29 cellular contexts compared by ENCODE assay signal in the genomic region with DNA sequence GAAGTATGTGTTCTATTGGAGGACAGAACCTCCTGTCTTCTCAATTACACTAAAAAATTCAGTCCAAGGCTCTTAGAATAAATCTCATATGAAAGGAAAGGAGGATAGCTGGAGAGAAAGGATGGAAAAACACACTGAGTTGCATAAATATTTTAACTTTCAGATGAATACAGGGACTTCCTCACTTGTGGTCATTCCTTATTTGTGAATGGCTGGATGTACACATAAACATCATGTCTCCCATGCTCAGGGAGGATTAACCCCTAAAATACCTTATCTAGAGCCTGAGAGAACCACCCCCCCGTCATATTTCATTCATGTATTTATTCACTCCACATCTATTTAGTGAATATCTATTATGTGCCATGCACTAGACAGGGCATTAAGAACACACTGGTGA.
DNase-seq lines count a peak whose midpoint lies in the region; ATAC-seq and TF ChIP-seq lines count a peak whose summit lies in the region.
"Had no signal": no experiment of that assay in that cellular context is flagged by ENCODE, and none has a peak within 500 bp of the region (broad histone marks: within the 10 kb centered on the region; RNA-seq: fewer than 3 reads in every experiment).

No MANE protein-coding gene starts in this region.

- no peak overlapping the region for H3K9ac ChIP-seq in smooth muscle cell (ENCODE audit: low read depth)
- H3K9ac ChIP-seq: BLaER1 had no signal

- H3F3A ChIP-seq in smooth muscle cell (ENCODE audit: low read depth): peaks cover 25% of the 10 kb centered on the region

- no peaks in the 10 kb centered on the region for H3K79me2 ChIP-seq in smooth muscle cell (ENCODE audit: low read depth)
- H3K79me2 ChIP-seq: hepatocyte had no signal

- no peaks in the 10 kb centered on the region for H3K36me3 Mint-ChIP-seq in HFFc6 (ENCODE audit: low read depth)
- H3K36me3 Mint-ChIP-seq: mesothelial cell of epicardium had no signal

- no peaks in the 10 kb centered on the region for H4K20me1 ChIP-seq in smooth muscle cell (ENCODE audit: low read depth)
- H4K20me1 ChIP-seq: BLaER1 had no signal

- H3K36me3 ChIP-seq in body of pancreas (replicated peaks in 1 of 2; ENCODE audit: insufficient read depth in 1 of 2, low read depth in 2 of 2) (no peaks in the 10 kb centered on the region), muscle layer of duodenum (ENCODE audit: control insufficient read depth in 1 of 2, insufficient read depth in 2 of 2, low read length in 2 of 2) (no peaks in the 10 kb centered on the region), smooth muscle cell (ENCODE audit: low read depth) (no peaks in the 10 kb centered on the region), mucosa of descending colon (ENCODE audit: low read depth) (no peaks in the 10 kb centered on the region)
- H3K36me3 ChIP-seq: BLaER1, left lung, prostate gland had no signal

- peaks cover 4% of the 10 kb centered on the region; the same call in 1 of the 2 replicates for H3K27me3 Mint-ChIP-seq in HFFc6 (ENCODE audit: insufficient read depth)
- H3K27me3 Mint-ChIP-seq: central memory CD8-positive, alpha-beta T cell had no signal

- ATAC-seq in body of pancreas (no peak), mucosa of descending colon (no peak), HG02970 (IDR thresholded peaks at IDR 0.05; ENCODE audit: low FRiP score, unreplicated experiment) (no peak)
- ATAC-seq: activated CD4-positive, alpha-beta T cell treated with anti-CD3 and anti-CD28 coated beads for 36 hours; left lung had no signal

- no peak overlapping the region for H3K4me3 Mint-ChIP-seq in HFFc6
- H3K4me3 Mint-ChIP-seq: activated CD4-positive, alpha-beta T cell treated with anti-CD3 and anti-CD28 coated beads for 36 hours; central memory CD8-positive, alpha-beta T cell; mesothelial cell of epicardium; nephron progenitor cell had no signal

- DNase-seq in HFFc6 (no peak), body of pancreas (no peak), smooth muscle cell (lab: John Stamatoyannopoulos, UW; ENCODE audit: unreplicated experiment) (no peak), mucosa of descending colon (no peak), LoVo (ENCODE audit: low spot score) (no peak)
- no peak for DNase-seq in activated CD4-positive, alpha-beta T cell treated with anti-CD3 and anti-CD28 coated beads for 48 hours
- DNase-seq: ACHN; activated CD4-positive, alpha-beta T cell treated with anti-CD3 and anti-CD28 coated beads for 36 hours; activated naive CD4-positive, alpha-beta T cell; activated T-cell treated with anti-CD3 and anti-CD28 coated beads, Interleukin-2, amount 50 U/mL, for 48 hours; amygdala; COR-L47; DMS79; Karpas-422; left lung; NCI-H1048; NCI-H1694 treated with DMSO at 0.1 percent for 48 hours; NCI-H526 treated with DMSO at 0.1 percent for 48 hours; nephron progenitor cell; stimulated activated CD4-positive, alpha-beta T cell treated with anti-CD3 and anti-CD28 coated beads, Interleukin-2, amount 100 ng/mL, for 24 hours; T-helper 2 cell had no signal

- no peak overlapping the region for H2AFZ ChIP-seq in smooth muscle cell (ENCODE audit: low read depth)
- H2AFZ ChIP-seq: hepatocyte had no signal

- no peak overlapping the region for H3K4me2 ChIP-seq in smooth muscle cell
- H3K4me2 ChIP-seq: BLaER1, hepatocyte had no signal

- WGBS in body of pancreas, 2 donors: 50 to 60% methylated on average over 1 of the region's 1 CpG
- WGBS in smooth muscle cell (ENCODE audit: low lambda C conversion rate): 93% methylated on average over 1 of the region's 1 CpG

- H3K9me3 ChIP-seq in body of pancreas (no peaks in the 10 kb centered on the region), muscle layer of duodenum (ENCODE audit: control insufficient read depth in 1 of 2, low read length in 2 of 2) (no peaks in the 10 kb centered on the region), smooth muscle cell (replicated peaks; ENCODE audit: low read depth) (no peaks in the 10 kb centered on the region), mucosa of descending colon (no peaks in the 10 kb centered on the region)
- H3K9me3 ChIP-seq: BLaER1, left lung, prostate gland had no signal

- TF ChIP-seq POLR2A in body of pancreas (IDR thresholded peaks at IDR 0.05): no peak

- H3K27me3 ChIP-seq in body of pancreas: no peaks in the 10 kb centered on the region
- H3K27me3 ChIP-seq in muscle layer of duodenum (ENCODE audit: low read depth, low read length): no peaks in the 10 kb centered on the region
- no peaks in the 10 kb centered on the region for H3K27me3 ChIP-seq in smooth muscle cell (ENCODE audit: low read depth)
- H3K27me3 ChIP-seq: BLaER1, hepatocyte, left lung had no signal

- no peaks in the 10 kb centered on the region for H3K9me3 Mint-ChIP-seq in HFFc6
- H3K9me3 Mint-ChIP-seq: central memory CD8-positive, alpha-beta T cell; mesothelial cell of epicardium; nephron progenitor cell had no signal

- peaks cover 82% of the 10 kb centered on the region for H3K4me1 Mint-ChIP-seq in HFFc6 (ENCODE audit: low read depth)
- H3K4me1 Mint-ChIP-seq: activated CD4-positive, alpha-beta T cell treated with anti-CD3 and anti-CD28 coated beads for 36 hours had no signal

- TF ChIP-seq CTCF in HFFc6 (IDR thresholded peaks at IDR 0.05) (no peak), body of pancreas (IDR thresholded peaks at IDR 0.05) (no peak), smooth muscle cell (IDR thresholded peaks at IDR 0.05; ENCODE audit: borderline replicate concordance, insufficient read depth, poor library complexity, severe bottlenecking) (no peak), mucosa of descending colon (IDR thresholded peaks at IDR 0.05) (no peak)

- no peak overlapping the region for H3K4me3 ChIP-seq in body of pancreas
- H3K4me3 ChIP-seq in muscle layer of duodenum (ENCODE audit: low read depth in 1 of 2, low read length in 2 of 2): no peak overlapping the region
- H3K4me3 ChIP-seq in smooth muscle cell: no peak overlapping the region
- no peak overlapping the region for H3K4me3 ChIP-seq in mucosa of descending colon
- H3K4me3 ChIP-seq: BLaER1, hepatocyte, left lung, prostate gland, skin epidermis had no signal

- H3K4me1 ChIP-seq in body of pancreas (peaks cover 97% of the 10 kb centered on the region), muscle layer of duodenum (ENCODE audit: control insufficient read depth in 1 of 2, insufficient read depth in 2 of 2, low read length in 2 of 2) (peaks cover 19 to 30% of the 10 kb centered on the region in 2 donors), smooth muscle cell (ENCODE audit: low read depth) (peaks cover 47% of the 10 kb centered on the region), mucosa of descending colon (ENCODE audit: low read depth) (peaks cover 54% of the 10 kb centered on the region)
- H3K4me1 ChIP-seq: BLaER1 had no signal

- H3K27ac Mint-ChIP-seq in HFFc6: peak overlapping the region; percentile 50
- H3K27ac Mint-ChIP-seq: activated CD4-positive, alpha-beta T cell treated with anti-CD3 and anti-CD28 coated beads for 36 hours; mesothelial cell of epicardium; nephron progenitor cell had no signal

- H3K27ac ChIP-seq in body of pancreas (peak overlapping the region; percentile 82 to 94 (median 88)), muscle layer of duodenum (ENCODE audit: low read length) (peak overlapping the region; percentile 16), smooth muscle cell (ENCODE audit: low read depth) (peak overlapping the region; percentile 3)
- H3K27ac ChIP-seq: BLaER1, hepatocyte, skin epidermis had no signal

- intact Hi-C loops in body of pancreas (cut with DNase I): no loop called here
- intact Hi-C loops in mucosa of descending colon (cut with DNase I, micrococcal nuclease): no loop called here

Comparison
In these comparisons a context has a peak if more than half of its experiments do, and no peak if none do; other contexts are left out.
1. H3K27ac ChIP-seq: peak in every context shown above with its lines; median percentile 88 in body of pancreas; 16 in muscle layer of duodenum; 3 in smooth muscle cell.